8 cellular contexts compared by ENCODE assay signal in the genomic region with DNA sequence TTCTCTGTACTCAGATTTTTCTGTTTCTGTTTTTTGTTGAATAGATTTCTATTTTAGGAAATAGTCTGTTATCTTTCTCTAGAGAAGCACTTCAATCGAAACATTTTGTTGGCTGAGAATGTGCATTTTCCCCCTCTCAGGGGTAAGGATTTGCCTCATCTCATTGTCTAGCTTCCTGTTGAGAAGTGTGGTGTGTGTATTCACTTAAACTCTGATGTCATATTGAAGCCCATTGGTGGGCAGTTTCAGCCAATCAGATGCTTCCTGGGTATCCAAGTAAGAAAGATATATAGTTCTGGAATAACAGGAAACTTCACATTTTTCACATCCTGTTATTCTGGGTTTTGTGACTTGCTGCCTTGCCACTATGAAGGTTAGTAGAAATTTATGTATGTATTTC.
DNase-seq lines count a peak whose midpoint lies in the region; ATAC-seq and TF ChIP-seq lines count a peak whose summit lies in the region.

No MANE protein-coding gene starts in this region.

- no peak overlapping the region for H2AFZ ChIP-seq in neural progenitor cell (replicated peaks)

- H4K20me1 ChIP-seq in neural progenitor cell (ENCODE audit: low read depth), result peaks cover 74% of the 10 kb centered on the region

- no peaks in the 10 kb centered on the region for H3K27me3 ChIP-seq in endocrine pancreas (ENCODE audit: control insufficient read depth, insufficient read depth, low read length)
- no peaks in the 10 kb centered on the region for H3K27me3 ChIP-seq in neural progenitor cell

- peak overlapping the region; percentile 21 for H3K4me2 ChIP-seq in neural progenitor cell

- no peak overlapping the region for H3K4me3 Mint-ChIP-seq in neural progenitor cell

- peaks cover 7% of the 10 kb centered on the region for H3F3A ChIP-seq in neural progenitor cell (ENCODE audit: low read depth)

- H3K9ac ChIP-seq in endocrine pancreas (ENCODE audit: control insufficient read depth, insufficient read depth, low read length), result no peak overlapping the region
- no peak overlapping the region for H3K9ac ChIP-seq in neural progenitor cell

- TF ChIP-seq CTCF in neural progenitor cell (IDR thresholded peaks at IDR 0.05), result no peak

- H3K9me3 ChIP-seq in endocrine pancreas (ENCODE audit: control insufficient read depth, low read length) (no peaks in the 10 kb centered on the region), neural progenitor cell (ENCODE audit: low read depth) (no peaks in the 10 kb centered on the region)

- ATAC-seq in GM18505 (IDR thresholded peaks at IDR 0.05; ENCODE audit: unreplicated experiment), result peak; percentile 76
- ATAC-seq in HG02884 (IDR thresholded peaks at IDR 0.05; ENCODE audit: unreplicated experiment), result peak; percentile 75

- H3K9me3 Mint-ChIP-seq in neural progenitor cell, result peaks cover 17% of the 10 kb centered on the region

- H3K4me3 ChIP-seq in endocrine pancreas (ENCODE audit: control insufficient read depth, insufficient read depth, low read length) (peak overlapping the region; percentile 15), neural progenitor cell (no peak overlapping the region)

- H3K4me1 ChIP-seq in endocrine pancreas (ENCODE audit: control insufficient read depth, insufficient read depth, low read length) (no peaks in the 10 kb centered on the region), neural progenitor cell (peaks cover 33% of the 10 kb centered on the region)

- no peak for TF ChIP-seq POLR2A in GM18505 (IDR thresholded peaks at IDR 0.05; ENCODE audit: borderline replicate concordance, extremely low read depth, insufficient read depth, insufficient read length)

- peaks cover 33% of the 10 kb centered on the region for H3K36me3 Mint-ChIP-seq in neural progenitor cell

- no peak overlapping the region for H3K27ac ChIP-seq in neural progenitor cell

- H3K4me1 Mint-ChIP-seq in neural progenitor cell, result peaks cover 50% of the 10 kb centered on the region

- peaks cover 5% of the 10 kb centered on the region for H3K27me3 Mint-ChIP-seq in neural progenitor cell (ENCODE audit: insufficient read depth, low read depth)

- no peak overlapping the region for H3K27ac Mint-ChIP-seq in neural progenitor cell

- H3K36me3 ChIP-seq in endocrine pancreas (ENCODE audit: control insufficient read depth, insufficient read depth, low read length) (no peaks in the 10 kb centered on the region), neural progenitor cell (no peaks in the 10 kb centered on the region)

- H3K79me2 ChIP-seq in neural progenitor cell (ENCODE audit: low read depth), result peaks cover 95% of the 10 kb centered on the region

- peak; percentile 69 for DNase-seq in A172 (ENCODE audit: low spot score)
- peak; percentile 76 for DNase-seq in NCI-H69 (lab: John Stamatoyannopoulos, UW)
- no peak for DNase-seq in neural progenitor cell (ENCODE audit: low spot score)
- DNase-seq in Kasumi-1 (lab: John Stamatoyannopoulos, UW), result no peak
- no peak for DNase-seq in RPMI8226

Comparison
In these comparisons a context has a peak if more than half of its experiments do, and no peak if none do; other contexts are left out.
1. DNase-seq: peak in A172 (single experiment) and NCI-H69 (single experiment); none in neural progenitor cell (single experiment), Kasumi-1 (0 of 2) and RPMI8226 (single experiment).